ENCODE assay signal across 3 cellular contexts in genomic region chr7:30618961-30619360, GRCh38.
TF ChIP-seq lines count a peak whose summit lies in the region.

No MANE protein-coding gene starts in this region.

TF ChIP-seq in SK-N-SH, 30 proteins besides CTCF, POLR2A, EP300 and RAD21:
- no peak for TF ChIP-seq FOXJ3 (CRISPR knock-in tag; IDR thresholded peaks at IDR 0.05)
- no peak for TF ChIP-seq FOXM1 (IDR thresholded peaks at IDR 0.05; ENCODE audit: low read depth)
- peak; percentile 23; the same call in 1 of the 2 replicates for TF ChIP-seq MXI1 (IDR thresholded peaks at IDR 0.05; ENCODE audit: low read depth, low read length)
- TF ChIP-seq NRF1 (IDR thresholded peaks at IDR 0.05; ENCODE audit: low read depth, low read length), result no peak

TF ChIP-seq in SK-N-SH treated with all-trans-retinoic acid at 6 μM for 48 hours, 23 proteins besides CTCF, POLR2A, EP300 and RAD21:
- no peak for TF ChIP-seq CREB5 (CRISPR knock-in tag; IDR thresholded peaks at IDR 0.05; ENCODE audit: low read depth)
- TF ChIP-seq ZFP3 (CRISPR knock-in tag; IDR thresholded peaks at IDR 0.05), result no peak
- TF ChIP-seq PATZ1 (CRISPR knock-in tag; IDR thresholded peaks at IDR 0.05; ENCODE audit: borderline replicate concordance), result no peak
- TF ChIP-seq ZNF70 (CRISPR knock-in tag; IDR thresholded peaks at IDR 0.05), result no peak
- TF ChIP-seq ESRRG (CRISPR knock-in tag; IDR thresholded peaks at IDR 0.05), result no peak
- no peak for TF ChIP-seq GLIS3 (CRISPR knock-in tag; IDR thresholded peaks at IDR 0.05)
- no peak for TF ChIP-seq ZC3H10 (CRISPR knock-in tag; IDR thresholded peaks at IDR 0.05)
- TF ChIP-seq PPARA (CRISPR knock-in tag; IDR thresholded peaks at IDR 0.05; ENCODE audit: borderline replicate concordance), result no peak
- TF ChIP-seq ZNF8 (CRISPR knock-in tag; IDR thresholded peaks at IDR 0.05), result no peak
- TF ChIP-seq ZNF565 (CRISPR knock-in tag; conservative IDR thresholded peaks at IDR 0.05; ENCODE audit: low read depth), result no peak
- TF ChIP-seq CSDC2 (CRISPR knock-in tag; IDR thresholded peaks at IDR 0.05), result no peak
- no peak for TF ChIP-seq ZFP30 (CRISPR knock-in tag; IDR thresholded peaks at IDR 0.05)
- TF ChIP-seq BACH2 (CRISPR knock-in tag; IDR thresholded peaks at IDR 0.05; ENCODE audit: borderline replicate concordance), result no peak

TF ChIP-seq in K562, 482 proteins besides CTCF, POLR2A, EP300 and RAD21 (continues in another document):
- no peak for TF ChIP-seq MCM3 (IDR thresholded peaks at IDR 0.05)
- no peak for TF ChIP-seq ZNF518B (CRISPR knock-in tag; IDR thresholded peaks at IDR 0.05)
- no peak for TF ChIP-seq CHD7 (IDR thresholded peaks at IDR 0.05; ENCODE audit: low read depth, low read length)
- TF ChIP-seq ESRRA (IDR thresholded peaks at IDR 0.05; ENCODE audit: borderline replicate concordance, low read depth), result no peak
- TF ChIP-seq SRSF7 (optimal IDR thresholded peaks at IDR 0.05; ENCODE audit: low read depth, low read length), result no peak
- TF ChIP-seq BRF2 (IDR thresholded peaks at IDR 0.05; ENCODE audit: borderline replicate concordance, insufficient read depth, insufficient read length), result no peak
- no peak for TF ChIP-seq HOXB6 (CRISPR knock-in tag; IDR thresholded peaks at IDR 0.05; ENCODE audit: borderline replicate concordance)
- TF ChIP-seq NCOA1 (IDR thresholded peaks at IDR 0.05; ENCODE audit: low read depth), result no peak
- TF ChIP-seq EGR1 (conservative IDR thresholded peaks at IDR 0.05), result no peak
- TF ChIP-seq CREBBP (IDR thresholded peaks at IDR 0.05; ENCODE audit: low read depth, low read length), result no peak
- no peak for TF ChIP-seq TAF9B (IDR thresholded peaks at IDR 0.05; ENCODE audit: partially characterized antibody)
- no peak for TF ChIP-seq ZNF232 (CRISPR knock-in tag; IDR thresholded peaks at IDR 0.05)
- TF ChIP-seq SAFB2 (IDR thresholded peaks at IDR 0.05; ENCODE audit: borderline replicate concordance, low read depth, low read length, severe bottlenecking), result no peak
- no peak for TF ChIP-seq THRB (CRISPR knock-in tag; conservative IDR thresholded peaks at IDR 0.05)
- no peak for TF ChIP-seq CBX1 (IDR thresholded peaks at IDR 0.05; ENCODE audit: low read depth)
- TF ChIP-seq RB1 (IDR thresholded peaks at IDR 0.05; ENCODE audit: low read depth), result no peak
